In the genomic region with DNA sequence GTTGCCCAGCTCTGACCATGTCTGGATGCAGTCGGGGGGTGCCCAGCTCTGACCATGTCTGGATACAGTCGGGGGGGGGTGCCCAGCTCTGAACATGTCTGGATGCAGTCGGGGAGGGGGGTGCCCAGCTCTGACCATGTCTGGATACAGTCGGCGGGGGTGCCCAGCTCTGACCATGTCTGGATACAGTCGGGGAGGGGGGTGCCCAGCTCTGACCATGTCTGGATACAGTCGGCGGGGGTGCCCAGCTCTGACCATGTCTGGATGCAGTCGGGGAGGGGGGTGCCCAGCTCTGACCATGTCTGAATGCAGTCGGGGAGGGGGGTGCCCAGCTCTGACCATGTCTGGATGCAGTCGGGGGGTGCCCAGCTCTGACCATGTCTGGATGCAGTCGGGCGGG, we compare ENCODE assay signal across 7 cellular contexts. TPM values are rescaled to one million over a fixed set of nuclear protein-coding genes. Genes with fewer than 3 reads are reported as not detected.
"Had no signal": no experiment of that assay in that cellular context is flagged by ENCODE, and none has a peak within 500 bp of the region (broad histone marks: within the 10 kb centered on the region; RNA-seq: fewer than 3 reads in every experiment).

No MANE protein-coding gene starts in this region.

RNA-seq across cellular contexts. Expression of gene PKP3, which starts 16.7 kb away (rescaled TPM):
- total RNA-seq: activated CD4-positive, alpha-beta memory T cell treated with anti-CD3 and anti-CD28 coated beads, Interleukin-2, amount 10 ng/mL, durations not matched to agents 7 days and 5 days; activated CD4-positive, alpha-beta T cell treated with anti-CD3 and anti-CD28 coated beads, Interleukin-2, amount 10 ng/mL, durations not matched to agents 24 days and 14 days; activated CD4-positive, alpha-beta T cell treated with anti-CD3 and anti-CD28 coated beads, Interleukin-2, amount 10 ng/mL, durations not matched to agents 7 days and 5 days; T-helper 1 cell treated with Interleukin-12 subunit alpha and Interleukin-12 subunit beta and Interleukin-4 antibody, amounts not matched to agents 30 ng/mL and 1 ng/mL, for 36 hours; T-helper 17 cell; T-helper 2 cell treated with Interferon-gamma antibody and Interleukin-4, amounts not matched to agents 100 ng/mL and 5 ng/mL, for 36 hours had no signal

RNA-seq across cellular contexts. Expression of gene B4GALNT4, which starts 41.4 kb away (rescaled TPM):
- total RNA-seq: activated B cell treated with CpG ODN at 0.5 μM for 24 hours had no signal
